ENCODE assay signal across 10 cellular contexts in the genomic region with DNA sequence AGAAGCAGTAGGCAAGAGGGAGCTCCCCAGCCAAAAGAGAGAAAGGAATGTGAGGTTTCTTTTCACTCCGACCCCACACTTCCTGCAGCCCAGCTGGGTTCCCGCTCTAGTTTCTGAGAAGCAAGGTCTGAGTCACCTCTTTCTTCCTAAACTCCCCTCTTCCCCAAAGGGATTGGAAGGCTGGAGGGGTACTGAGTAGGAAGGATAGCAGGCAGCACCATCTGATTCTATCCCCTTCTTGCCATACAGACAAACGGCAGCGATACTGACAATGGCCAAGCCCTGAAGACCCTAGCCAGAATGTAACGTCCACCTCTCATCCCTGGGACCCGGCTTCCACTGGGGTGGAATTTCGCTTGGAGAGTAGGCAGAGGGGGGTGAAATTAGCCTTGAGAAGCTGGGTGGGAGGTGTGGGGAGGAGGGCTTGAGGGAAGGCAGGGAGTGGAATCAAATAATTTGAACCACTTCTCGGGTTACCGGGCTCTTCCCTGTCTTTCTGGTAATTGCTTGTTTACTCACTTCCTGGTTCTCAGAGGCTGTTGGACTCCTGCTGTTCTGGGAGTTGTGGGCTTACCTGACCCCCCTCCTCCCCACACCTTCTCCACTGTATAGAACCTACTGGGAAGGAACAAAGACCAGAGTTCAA. TPM values are rescaled to one million over a fixed set of nuclear protein-coding genes. Genes with fewer than 3 reads are reported as not detected.
DNase-seq lines count a peak whose midpoint lies in the region; ATAC-seq lines count a peak whose summit lies in the region.
"Had no signal": no experiment of that assay in that cellular context is flagged by ENCODE, and none has a peak within 500 bp of the region (broad histone marks: within the 10 kb centered on the region; RNA-seq: fewer than 3 reads in every experiment).

No MANE protein-coding gene starts in this region.

- H3K27ac Mint-ChIP-seq in T-cell, result peak overlapping the region; percentile 34 to 49
- H3K27ac Mint-ChIP-seq in activated CD4-positive, alpha-beta memory T cell treated with anti-CD3 and anti-CD28 coated beads for 36 hours, result no peak overlapping the region

- POLR2A ChIA-PET in T-cell (lab: Charles Lee), result interaction anchor here in 1 of 2 donors (1.5 kb wide), 1 partner anchor 9 kb away, joined by 3 read pairs; no protein-coding TSS in a partner anchor
- POLR2A ChIA-PET in activated CD4-positive, alpha-beta memory T cell treated with anti-CD3 and anti-CD28 coated beads for 36 hours (lab: Charles Lee), result interaction anchor here (11.4 kb wide), 1 partner anchor 11 kb away, joined by 168 read pairs; a partner anchor contains a TSS

- CTCF ChIA-PET in T-cell (lab: Charles Lee), result interaction anchor here in 1 of 2 donors (0.6 to 1.0 kb wide), 2 partner anchors 40 to 893 kb away, joined by 3 to 4 read pairs; no protein-coding TSS in a partner anchor
- CTCF ChIA-PET in activated CD4-positive, alpha-beta memory T cell treated with anti-CD3 and anti-CD28 coated beads for 36 hours (lab: Charles Lee), result interaction anchor here (19.3 kb wide), 1 partner anchor 40 kb away, joined by 229 read pairs; no protein-coding TSS in a partner anchor

- intact Hi-C loops in activated CD4-positive, alpha-beta memory T cell treated with anti-CD3 and anti-CD28 coated beads for 36 hours (cut with micrococcal nuclease), result no loop called here
- intact Hi-C loops in left cardiac atrium (cut with DNase I), result no loop called here

- H3K4me1 Mint-ChIP-seq in T-cell, result peaks cover 68 to 76% (median 70%) of the 10 kb centered on the region in 3 donors
- peaks cover 79% of the 10 kb centered on the region for H3K4me1 Mint-ChIP-seq in activated CD4-positive, alpha-beta memory T cell treated with anti-CD3 and anti-CD28 coated beads for 36 hours (ENCODE audit: low read depth)

- H3K9me3 Mint-ChIP-seq in T-cell, result no peaks in the 10 kb centered on the region
- no peaks in the 10 kb centered on the region for H3K9me3 Mint-ChIP-seq in activated CD4-positive, alpha-beta memory T cell treated with anti-CD3 and anti-CD28 coated beads for 36 hours
- H3K9me3 Mint-ChIP-seq: memory B cell had no signal

- H3K36me3 Mint-ChIP-seq in T-cell, result no peaks in the 10 kb centered on the region
- H3K36me3 Mint-ChIP-seq in activated CD4-positive, alpha-beta memory T cell treated with anti-CD3 and anti-CD28 coated beads for 36 hours, result no peaks in the 10 kb centered on the region
- H3K36me3 Mint-ChIP-seq: memory B cell had no signal

- H3K27me3 Mint-ChIP-seq in T-cell, result no peaks in the 10 kb centered on the region
- peaks cover 8% of the 10 kb centered on the region for H3K27me3 Mint-ChIP-seq in activated CD4-positive, alpha-beta memory T cell treated with anti-CD3 and anti-CD28 coated beads for 36 hours
- H3K27me3 Mint-ChIP-seq: memory B cell had no signal

- H3K4me3 Mint-ChIP-seq in T-cell, result no peak overlapping the region
- no peak overlapping the region for H3K4me3 Mint-ChIP-seq in activated CD4-positive, alpha-beta memory T cell treated with anti-CD3 and anti-CD28 coated beads for 36 hours
- H3K4me3 Mint-ChIP-seq: memory B cell had no signal

- ATAC-seq in T-cell (replicated peaks in 1 of 4) (no peak), HG02973 (IDR thresholded peaks at IDR 0.05; ENCODE audit: unreplicated experiment) (no peak), left cardiac atrium (no peak)

- H3K9me3 ChIP-seq in iPS-18c (ENCODE audit: control insufficient read depth, insufficient read depth, low read length), result no peaks in the 10 kb centered on the region

- peak; percentile 4 for DNase-seq in DMS53 treated with DMSO at 0.1 percent for 48 hours (lab: John Stamatoyannopoulos, UW; ENCODE audit: unreplicated experiment)
- peak; percentile 84 for DNase-seq in NCI-H1417 treated with DMSO at 0.1 percent for 48 hours (lab: John Stamatoyannopoulos, UW)
- no peak for DNase-seq in T-cell
- DNase-seq in activated CD4-positive, alpha-beta T cell treated with anti-CD3 and anti-CD28 coated beads for 4 hours, result no peak
- DNase-seq in activated CD4-positive, alpha-beta memory T cell treated with anti-CD3 and anti-CD28 coated beads for 36 hours, result no peak
- DNase-seq in left cardiac atrium, result no peak
- DNase-seq: activated gamma-delta T cell had no signal

- H3K4me3 ChIP-seq in iPS-18c (ENCODE audit: insufficient read depth, low read depth, low read length), result peak overlapping the region; percentile 44; the same call in 1 of the 2 replicates

RNA-seq across cellular contexts. Expression of a gene that starts 13.2 kb away (rescaled TPM):
- total RNA-seq in T-cell, result 10 to 100 TPM; 26.6 to 85.5 (median 32.2) TPM
- 10 to 100 TPM; 27.9 to 28.9 TPM for total RNA-seq in activated CD4-positive, alpha-beta memory T cell treated with anti-CD3 and anti-CD28 coated beads for 36 hours
- total RNA-seq in left cardiac atrium, result 10 to 100 TPM; 15.7 to 25.0 TPM

Comparison
In these comparisons a context has a peak if more than half of its experiments do, and no peak if none do; other contexts are left out.
1. DNase-seq: peak in DMS53 treated with DMSO at 0.1 percent for 48 hours (single experiment) and NCI-H1417 treated with DMSO at 0.1 percent for 48 hours (single experiment); none in T-cell (0 of 34), activated CD4-positive, alpha-beta T cell treated with anti-CD3 and anti-CD28 coated beads for 4 hours (0 of 2), activated CD4-positive, alpha-beta memory T cell treated with anti-CD3 and anti-CD28 coated beads for 36 hours (single experiment) and left cardiac atrium (single experiment).